In genomic region chr1:173400387-173400995, GRCh38 we compare ENCODE assay signal across 1 cellular context.
TF ChIP-seq lines count a peak whose summit lies in the region.

No MANE protein-coding gene starts in this region.

TF ChIP-seq in H1, 55 proteins besides CTCF, POLR2A, EP300 and RAD21 (continued from another document):
- TF ChIP-seq CHD7 (IDR thresholded peaks at IDR 0.05; ENCODE audit: insufficient replicate concordance, low read length): no peak
- no peak for TF ChIP-seq HDAC6 (IDR thresholded peaks at IDR 0.05; ENCODE audit: low read depth, low read length)
- TF ChIP-seq RFX5 (IDR thresholded peaks at IDR 0.05; ENCODE audit: borderline replicate concordance, low read depth, low read length): no peak
- TF ChIP-seq PHF8 (conservative IDR thresholded peaks at IDR 0.05; ENCODE audit: low read depth, low read length): no peak
- TF ChIP-seq GABPA (IDR thresholded peaks at IDR 0.05; ENCODE audit: borderline replicate concordance, insufficient read depth, low read length): no peak
- no peak for TF ChIP-seq SUZ12 (IDR thresholded peaks at IDR 0.05; ENCODE audit: low read length)
- TF ChIP-seq CTBP2 (IDR thresholded peaks at IDR 0.05; ENCODE audit: borderline replicate concordance, insufficient read depth, insufficient read length, low read length): no peak
- no peak for TF ChIP-seq JUN (IDR thresholded peaks at IDR 0.05; ENCODE audit: low read depth, low read length)
